Comparison of ENCODE assay signal across 25 cellular contexts in the genomic region with DNA sequence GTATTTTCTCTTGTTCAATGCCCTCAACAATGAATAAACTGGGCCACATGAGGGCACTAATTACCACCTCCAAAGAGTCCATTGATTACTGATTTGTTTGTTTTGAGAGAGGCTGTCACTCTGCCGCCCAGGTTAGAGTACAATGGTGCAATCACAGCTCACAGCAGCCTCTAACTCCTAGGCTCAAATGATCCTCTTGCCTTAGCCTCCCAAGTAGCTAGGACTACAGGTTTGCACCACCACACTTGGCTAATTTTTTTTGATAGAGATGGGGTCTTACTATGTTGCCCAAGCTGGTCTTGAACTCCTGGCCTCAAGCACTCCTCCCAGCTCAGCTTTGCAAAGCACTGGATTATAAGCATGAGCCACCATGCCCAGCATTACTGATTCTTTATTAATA. TPM values are rescaled to one million over a fixed set of nuclear protein-coding genes. Genes with fewer than 3 reads are reported as not detected.
"Had no signal": no experiment of that assay in that cellular context is flagged by ENCODE, and none has a peak within 500 bp of the region (broad histone marks: within the 10 kb centered on the region; RNA-seq: fewer than 3 reads in every experiment).

No MANE protein-coding gene starts in this region.

- H3K4me2 ChIP-seq: hepatocyte had no signal

- H3K27ac ChIP-seq: hepatocyte, left ventricle myocardium inferior, lower lobe of right lung, psoas muscle, right lobe of liver, spleen, tibial artery, upper lobe of left lung, uterus had no signal

- H3K9me3 ChIP-seq: left ventricle myocardium inferior, lower lobe of right lung, psoas muscle, right lobe of liver, spleen, tibial artery, upper lobe of left lung, uterus had no signal

- H3K27me3 Mint-ChIP-seq: dendritic cell treated with granulocyte-macrophage colony-stimulating factor and Interleukin-4, amounts not matched to agents 40 ng/mL and 50 ng/mL, for 4 days; memory B cell; natural killer cell treated with Interleukin-12 subunit alpha and Interleukin-12 subunit beta and Interleukin-15 and Interleukin-18, amount 100 ng/mL, for 72 hours; stimulated activated memory B cell treated with anti-CD40 and anti-IgM and Interleukin-4, amounts not matched to agents 10 μg/mL and 1 μg/mL and 100 μg/mL, for 72 hours; stimulated activated naive CD8-positive, alpha-beta T cell treated with anti-CD3 and anti-CD28 coated beads, Interleukin-15, Interleukin-2, amounts not matched to agents 100 ng/mL and 50 ng/mL, for 24 hours had no signal

- ATAC-seq: left cardiac atrium; lower lobe of right lung; natural killer cell treated with Interleukin-12 subunit alpha and Interleukin-12 subunit beta and Interleukin-15 and Interleukin-18, amount 100 ng/mL, for 72 hours; psoas muscle; stimulated activated memory B cell treated with anti-CD40 and anti-IgM and Interleukin-4, amounts not matched to agents 10 μg/mL and 1 μg/mL and 100 μg/mL, for 72 hours had no signal

- H3K4me3 Mint-ChIP-seq: dendritic cell treated with granulocyte-macrophage colony-stimulating factor and Interleukin-4, amounts not matched to agents 40 ng/mL and 50 ng/mL, for 4 days; memory B cell; natural killer cell treated with Interleukin-12 subunit alpha and Interleukin-12 subunit beta and Interleukin-15 and Interleukin-18, amount 100 ng/mL, for 72 hours; stimulated activated memory B cell treated with anti-CD40 and anti-IgM and Interleukin-4, amounts not matched to agents 10 μg/mL and 1 μg/mL and 100 μg/mL, for 72 hours; stimulated activated naive CD8-positive, alpha-beta T cell treated with anti-CD3 and anti-CD28 coated beads, Interleukin-15, Interleukin-2, amounts not matched to agents 100 ng/mL and 50 ng/mL, for 24 hours had no signal

- FAIRE-seq: endothelial cell of umbilical vein, kidney had no signal

- DNase-seq: erythroblast; foreskin melanocyte; head of caudate nucleus; kidney; left cardiac atrium; left ventricle myocardium inferior; lower lobe of right lung; midbrain; psoas muscle; retina; right lobe of liver; spleen; stimulated activated CD4-positive, alpha-beta T cell treated with anti-CD3 and anti-CD28 coated beads, Interleukin-15, amount 100 ng/mL, for 24 hours; stimulated activated CD4-positive, alpha-beta T cell treated with anti-CD3 and anti-CD28 coated beads, Interleukin-1b, Interleukin-23, amount 100 ng/mL, for 48 hours; stimulated activated CD4-positive, alpha-beta T cell treated with anti-CD3 and anti-CD28 coated beads, Interleukin-4, amount 100 ng/mL, for 24 hours; tibial artery; upper lobe of left lung; uterus had no signal

- H2AFZ ChIP-seq: hepatocyte had no signal

- H3K79me2 ChIP-seq: hepatocyte had no signal

- H3K4me1 ChIP-seq: left ventricle myocardium inferior, lower lobe of right lung, psoas muscle, right lobe of liver, tibial artery, upper lobe of left lung, uterus had no signal

- H3K36me3 ChIP-seq: right lobe of liver, uterus had no signal

- H3K9me3 Mint-ChIP-seq: dendritic cell treated with granulocyte-macrophage colony-stimulating factor and Interleukin-4, amounts not matched to agents 40 ng/mL and 50 ng/mL, for 4 days; memory B cell; natural killer cell treated with Interleukin-12 subunit alpha and Interleukin-12 subunit beta and Interleukin-15 and Interleukin-18, amount 100 ng/mL, for 72 hours; stimulated activated memory B cell treated with anti-CD40 and anti-IgM and Interleukin-4, amounts not matched to agents 10 μg/mL and 1 μg/mL and 100 μg/mL, for 72 hours; stimulated activated naive CD8-positive, alpha-beta T cell treated with anti-CD3 and anti-CD28 coated beads, Interleukin-15, Interleukin-2, amounts not matched to agents 100 ng/mL and 50 ng/mL, for 24 hours had no signal

- H3K4me3 ChIP-seq: hepatocyte, left ventricle myocardium inferior, lower lobe of right lung, psoas muscle, right lobe of liver, spleen, tibial artery, upper lobe of left lung, uterus had no signal

- H3K27ac Mint-ChIP-seq: dendritic cell treated with granulocyte-macrophage colony-stimulating factor and Interleukin-4, amounts not matched to agents 40 ng/mL and 50 ng/mL, for 4 days; natural killer cell treated with Interleukin-12 subunit alpha and Interleukin-12 subunit beta and Interleukin-15 and Interleukin-18, amount 100 ng/mL, for 72 hours; stimulated activated memory B cell treated with anti-CD40 and anti-IgM and Interleukin-4, amounts not matched to agents 10 μg/mL and 1 μg/mL and 100 μg/mL, for 72 hours had no signal

- H3K27me3 ChIP-seq: hepatocyte, right lobe of liver, spleen, tibial artery, upper lobe of left lung, uterus had no signal

RNA-seq across cellular contexts. Expression of a gene that starts 28.3 kb away (rescaled TPM):
- total RNA-seq: left cardiac atrium, left ventricle myocardium inferior, right lobe of liver had no signal
- polyA plus RNA-seq: endothelial cell of umbilical vein had no signal
